ENCODE assay signal across 11 cellular contexts in genomic region chr1:156684227-156684782, GRCh38. TPM values are rescaled to one million over a fixed set of nuclear protein-coding genes. Genes with fewer than 3 reads are reported as not detected.
DNase-seq lines count a peak whose midpoint lies in the region; ATAC-seq lines count a peak whose summit lies in the region.
"Had no signal": no experiment of that assay in that cellular context is flagged by ENCODE, and none has a peak within 500 bp of the region (broad histone marks: within the 10 kb centered on the region; RNA-seq: fewer than 3 reads in every experiment).

No MANE protein-coding gene starts in this region.

- H3K4me3 Mint-ChIP-seq in activated CD8-positive, alpha-beta memory T cell treated with anti-CD3 and anti-CD28 coated beads, Interleukin-2, amount 10 ng/mL, durations not matched to agents 7 days and 5 days, result no peak overlapping the region
- H3K4me3 Mint-ChIP-seq: CD8-positive, alpha-beta memory T cell had no signal

- peak; percentile 85 for ATAC-seq in activated CD8-positive, alpha-beta memory T cell treated with anti-CD3 and anti-CD28 coated beads, Interleukin-2, amount 10 ng/mL, durations not matched to agents 7 days and 5 days
- ATAC-seq in GM21737 (IDR thresholded peaks at IDR 0.05; ENCODE audit: unreplicated experiment), result no peak
- ATAC-seq in HG03196 (IDR thresholded peaks at IDR 0.05; ENCODE audit: unreplicated experiment), result no peak
- ATAC-seq in HG03039 (IDR thresholded peaks at IDR 0.05; ENCODE audit: unreplicated experiment), result no peak

- H3K27me3 ChIP-seq in MG63, result no peaks in the 10 kb centered on the region

- no peaks in the 10 kb centered on the region for H3K36me3 Mint-ChIP-seq in activated CD8-positive, alpha-beta memory T cell treated with anti-CD3 and anti-CD28 coated beads, Interleukin-2, amount 10 ng/mL, durations not matched to agents 7 days and 5 days
- H3K36me3 Mint-ChIP-seq: CD8-positive, alpha-beta memory T cell had no signal

- peak overlapping the region; percentile 24 for H3K27ac Mint-ChIP-seq in activated CD8-positive, alpha-beta memory T cell treated with anti-CD3 and anti-CD28 coated beads, Interleukin-2, amount 10 ng/mL, durations not matched to agents 7 days and 5 days
- H3K27ac Mint-ChIP-seq: CD8-positive, alpha-beta memory T cell had no signal

- no peak overlapping the region for H3K4me3 ChIP-seq in MG63

- CTCF ChIA-PET in activated CD8-positive, alpha-beta memory T cell treated with anti-CD3 and anti-CD28 coated beads, Interleukin-2, amount 10 ng/mL, durations not matched to agents 7 days and 5 days (lab: Charles Lee), result interaction anchor here (0.7 to 14.8 kb wide), 17 partner anchors 19 to 208 kb away, joined by 3 to 286 read pairs (median 3); partner anchors contain the start of genes CRABP2, HAPLN2, INSRR and ISG20L2

- no peaks in the 10 kb centered on the region for H3K9me3 ChIP-seq in MG63

- peak; percentile 77 for DNase-seq in activated CD8-positive, alpha-beta memory T cell treated with anti-CD3 and anti-CD28 coated beads, Interleukin-2, amount 10 ng/mL, durations not matched to agents 7 days and 5 days
- no peak for DNase-seq in activated CD8-positive, alpha-beta memory T cell treated with anti-CD3 and anti-CD28 coated beads, Interleukin-2, amount 50 U/mL, for 4 hours
- peak; percentile 56 for DNase-seq in MG63
- peak; percentile 82 for DNase-seq in amniotic epithelial cell (ENCODE audit: low read depth)
- peak; percentile 68 for DNase-seq in renal cortical epithelial cell (ENCODE audit: low read depth)
- DNase-seq: CD8-positive, alpha-beta memory T cell; NCI-H1436 treated with DMSO at 0.1 percent for 48 hours; SW 1271 had no signal

- H3K4me1 Mint-ChIP-seq in activated CD8-positive, alpha-beta memory T cell treated with anti-CD3 and anti-CD28 coated beads, Interleukin-2, amount 10 ng/mL, durations not matched to agents 7 days and 5 days, result peaks cover 25% of the 10 kb centered on the region

- no peaks in the 10 kb centered on the region for H3K9me3 Mint-ChIP-seq in activated CD8-positive, alpha-beta memory T cell treated with anti-CD3 and anti-CD28 coated beads, Interleukin-2, amount 10 ng/mL, durations not matched to agents 7 days and 5 days (ENCODE audit: low read depth)
- H3K9me3 Mint-ChIP-seq: CD8-positive, alpha-beta memory T cell had no signal

- H3K36me3 ChIP-seq in MG63, result no peaks in the 10 kb centered on the region

- peaks cover 52% of the 10 kb centered on the region for H3K27me3 Mint-ChIP-seq in activated CD8-positive, alpha-beta memory T cell treated with anti-CD3 and anti-CD28 coated beads, Interleukin-2, amount 10 ng/mL, durations not matched to agents 7 days and 5 days

RNA-seq across cellular contexts. Expression of gene NES, which starts 7.1 kb away (rescaled TPM):
- total RNA-seq in activated CD8-positive, alpha-beta memory T cell treated with anti-CD3 and anti-CD28 coated beads, Interleukin-2, amount 10 ng/mL, durations not matched to agents 7 days and 5 days, result not detected
- 0.03 TPM in 1 of 2 replicates, not detected in the other for total RNA-seq in MG63 (2014; rRNA removed; shearing (Covaris generic); ENCODE audit: low replicate concordance)
- 1.0 and 1.6 TPM in 2 replicates for total RNA-seq in renal cortical epithelial cell
- total RNA-seq: CD8-positive, alpha-beta memory T cell had no signal

RNA-seq across cellular contexts. Expression of gene CRABP2, which starts 21.1 kb away (rescaled TPM):
- total RNA-seq in activated CD8-positive, alpha-beta memory T cell treated with anti-CD3 and anti-CD28 coated beads, Interleukin-2, amount 10 ng/mL, durations not matched to agents 7 days and 5 days, result 1 to 10 TPM; 1.4 to 1.9 TPM
- 57.8 and 62.8 TPM in 2 replicates for total RNA-seq in MG63 (2014; rRNA removed; shearing (Covaris generic); ENCODE audit: low replicate concordance)
- 1.4 and 8.3 TPM in 2 replicates for total RNA-seq in renal cortical epithelial cell

RNA-seq across cellular contexts. Expression of gene BCAN, which starts 42.4 kb away (rescaled TPM):
- total RNA-seq in activated CD8-positive, alpha-beta memory T cell treated with anti-CD3 and anti-CD28 coated beads, Interleukin-2, amount 10 ng/mL, durations not matched to agents 7 days and 5 days, result under 1 TPM in 1 of 2 experiments, not detected in 1; 0.07 TPM
- total RNA-seq in MG63 (2014; rRNA removed; shearing (Covaris generic); ENCODE audit: low replicate concordance), result not detected in 2 replicates
- 3.7 TPM in 1 of 2 replicates, not detected in the other for total RNA-seq in renal cortical epithelial cell
- total RNA-seq: CD8-positive, alpha-beta memory T cell had no signal

RNA-seq across cellular contexts. Expression of gene METTL25B, which starts 44.0 kb away (rescaled TPM):
- 10 to 100 TPM; 44.0 to 49.6 TPM for total RNA-seq in activated CD8-positive, alpha-beta memory T cell treated with anti-CD3 and anti-CD28 coated beads, Interleukin-2, amount 10 ng/mL, durations not matched to agents 7 days and 5 days
- total RNA-seq in MG63 (2014; rRNA removed; shearing (Covaris generic); ENCODE audit: low replicate concordance), result 10.0 and 20.8 TPM in 2 replicates
- 5.2 and 11.5 TPM in 2 replicates for total RNA-seq in renal cortical epithelial cell

RNA-seq across cellular contexts. Expression of gene ISG20L2, which starts 44.3 kb away (rescaled TPM):
- total RNA-seq in activated CD8-positive, alpha-beta memory T cell treated with anti-CD3 and anti-CD28 coated beads, Interleukin-2, amount 10 ng/mL, durations not matched to agents 7 days and 5 days, result 10 to 100 TPM; 56.0 to 70.3 TPM
- 15.6 and 38.7 TPM in 2 replicates for total RNA-seq in MG63 (2014; rRNA removed; shearing (Covaris generic); ENCODE audit: low replicate concordance)
- 6.3 and 10.3 TPM in 2 replicates for total RNA-seq in renal cortical epithelial cell
